In the genomic region with DNA sequence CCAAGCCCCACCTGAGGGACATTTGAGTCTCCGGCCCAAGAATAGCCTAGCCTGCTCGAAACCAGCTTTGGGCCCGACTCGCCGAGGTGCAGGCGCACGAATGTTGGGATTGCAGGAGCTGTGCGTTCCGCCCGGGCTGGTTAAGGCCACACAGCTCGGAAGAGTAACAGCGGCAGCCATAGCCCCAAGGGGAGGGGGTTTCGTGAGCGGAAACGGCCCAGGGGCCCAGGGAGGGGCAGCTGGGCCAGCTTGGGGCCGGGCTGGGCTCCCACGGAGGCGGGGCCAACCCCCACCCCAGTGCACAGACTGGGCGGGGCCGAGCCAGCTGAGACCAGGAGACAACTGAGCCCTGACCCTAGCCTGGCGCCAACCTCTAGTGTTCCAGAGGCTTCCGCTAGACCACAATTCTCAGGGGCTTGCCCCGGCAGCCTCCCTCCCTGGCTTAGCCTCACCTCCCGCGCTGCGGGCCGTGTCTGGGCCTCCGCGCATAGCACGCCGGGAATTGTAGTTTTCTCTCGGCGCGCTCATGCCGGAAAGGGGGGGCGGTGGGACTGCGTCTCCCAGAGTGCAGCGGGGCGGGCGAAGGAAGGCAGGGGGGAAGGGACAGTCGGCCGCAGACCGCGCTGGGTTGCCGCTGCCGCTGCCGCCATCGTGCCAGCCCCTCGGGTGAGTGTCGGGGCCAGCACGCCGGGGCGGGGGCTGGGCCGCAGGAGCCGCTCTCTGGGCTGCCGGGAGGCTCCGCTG, we compare ENCODE assay signal across 1 cellular context.
A peak's percentile ranks its signal among the peaks of the same experiment; 100 is the strongest.
TF ChIP-seq lines count a peak whose summit lies in the region.

TSS of gene NUTF2 (plus strand) at position 614 of the 744 bp plus-strand sequence. CDS start 18,198 bp downstream, outside the sequence.

TF ChIP-seq in HepG2, 621 proteins besides CTCF, POLR2A, EP300 and RAD21 (continued from another document and continues in another):
- TF ChIP-seq FOXP4 (CRISPR knock-in tag; IDR thresholded peaks at IDR 0.05) (peak; percentile 77), ZNF382 (CRISPR knock-in tag; IDR thresholded peaks at IDR 0.05; ENCODE audit: borderline replicate concordance) (no peak), TCF7 (IDR thresholded peaks at IDR 0.05; ENCODE audit: low read depth) (no peak), ZNF296 (CRISPR knock-in tag; conservative IDR thresholded peaks at IDR 0.05) (no peak), NFE2 (CRISPR knock-in tag; IDR thresholded peaks at IDR 0.05) (no peak), RFXAP (CRISPR knock-in tag; IDR thresholded peaks at IDR 0.05; ENCODE audit: borderline replicate concordance) (peak; percentile 73; the same call in 1 of the 2 replicates), ISX (CRISPR knock-in tag; conservative IDR thresholded peaks at IDR 0.05) (no peak), MAFK (conservative IDR thresholded peaks at IDR 0.05 in 1 of 2, IDR thresholded peaks at IDR 0.05 in 1 of 2; ENCODE audit: low read length in 2 of 2) (no peak), ZNF569 (CRISPR knock-in tag; IDR thresholded peaks at IDR 0.05; ENCODE audit: borderline replicate concordance) (peak; percentile 4; the same call in 1 of the 2 replicates), JUNB (CRISPR knock-in tag; IDR thresholded peaks at IDR 0.05; ENCODE audit: borderline replicate concordance) (no peak), ZNF850 (CRISPR knock-in tag; conservative IDR thresholded peaks at IDR 0.05) (peak; percentile 98; the same call in 1 of the 2 replicates), ZNF205 (CRISPR knock-in tag; IDR thresholded peaks at IDR 0.05) (peak; percentile 74; the same call in 1 of the 2 replicates), ZNF138 (CRISPR knock-in tag; IDR thresholded peaks at IDR 0.05; ENCODE audit: low read depth) (no peak), KAT7 (CRISPR knock-in tag; IDR thresholded peaks at IDR 0.05; ENCODE audit: borderline replicate concordance) (peak; percentile 86; the same call in 1 of the 2 replicates), ZNF503 (CRISPR knock-in tag; IDR thresholded peaks at IDR 0.05) (peak; percentile 73; the same call in 1 of the 2 replicates), SKI (IDR thresholded peaks at IDR 0.05; ENCODE audit: partially characterized antibody) (peak; percentile 98), KLF11 (CRISPR knock-in tag; IDR thresholded peaks at IDR 0.05) (0 out of 2 replicates have a peak, but pooled peaks have one; percentile 35), CREB1 (IDR thresholded peaks at IDR 0.05) (peak; percentile 77), CREB1 (CRISPR knock-in tag; IDR thresholded peaks at IDR 0.05) (peak; percentile 81; the same call in 1 of the 2 replicates), POLR2G (IDR thresholded peaks at IDR 0.05; ENCODE audit: low read depth, low read length) (peak; percentile 81), ZNF281 (CRISPR knock-in tag; IDR thresholded peaks at IDR 0.05; ENCODE audit: borderline replicate concordance) (peak; percentile 94), FUBP1 (CRISPR knock-in tag; IDR thresholded peaks at IDR 0.05; ENCODE audit: borderline replicate concordance) (no peak), ZNF441 (CRISPR knock-in tag; IDR thresholded peaks at IDR 0.05; ENCODE audit: borderline replicate concordance) (no peak)
- TF ChIP-seq, protein P1, sequence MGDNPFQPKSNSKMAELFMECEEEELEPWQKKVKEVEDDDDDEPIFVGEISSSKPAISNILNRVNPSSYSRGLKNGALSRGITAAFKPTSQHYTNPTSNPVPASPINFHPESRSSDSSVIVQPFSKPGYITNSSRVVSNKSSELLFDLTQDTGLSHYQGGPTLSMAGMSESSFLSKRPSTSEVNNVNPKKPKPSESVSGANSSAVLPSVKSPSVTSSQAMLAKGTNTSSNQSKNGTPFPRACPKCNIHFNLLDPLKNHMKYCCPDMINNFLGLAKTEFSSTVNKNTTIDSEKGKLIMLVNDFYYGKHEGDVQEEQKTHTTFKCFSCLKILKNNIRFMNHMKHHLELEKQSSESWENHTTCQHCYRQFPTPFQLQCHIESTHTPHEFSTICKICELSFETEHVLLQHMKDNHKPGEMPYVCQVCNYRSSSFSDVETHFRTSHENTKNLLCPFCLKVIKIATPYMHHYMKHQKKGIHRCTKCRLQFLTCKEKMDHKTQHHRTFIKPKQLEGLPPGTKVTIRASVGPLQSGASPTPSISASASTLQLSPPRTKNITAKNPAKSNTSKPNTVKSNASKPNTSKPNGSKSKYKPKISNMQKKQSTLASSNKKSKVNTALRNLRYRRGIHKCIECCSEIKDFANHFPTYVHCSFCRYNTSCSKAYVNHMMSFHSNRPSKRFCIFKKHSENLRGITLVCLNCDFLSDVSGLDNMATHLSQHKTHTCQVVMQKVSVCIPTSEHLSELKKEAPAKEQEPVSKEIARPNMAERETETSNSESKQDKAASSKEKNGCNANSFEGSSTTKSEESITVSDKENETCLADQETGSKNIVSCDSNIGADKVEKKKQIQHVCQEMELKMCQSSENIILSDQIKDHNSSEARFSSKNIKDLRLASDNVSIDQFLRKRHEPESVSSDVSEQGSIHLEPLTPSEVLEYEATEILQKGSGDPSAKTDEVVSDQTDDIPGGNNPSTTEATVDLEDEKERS (CRISPR knock-in tag; IDR thresholded peaks at IDR 0.05), result peak; percentile 77; the same call in 1 of the 2 replicates
- TF ChIP-seq, protein P2, sequence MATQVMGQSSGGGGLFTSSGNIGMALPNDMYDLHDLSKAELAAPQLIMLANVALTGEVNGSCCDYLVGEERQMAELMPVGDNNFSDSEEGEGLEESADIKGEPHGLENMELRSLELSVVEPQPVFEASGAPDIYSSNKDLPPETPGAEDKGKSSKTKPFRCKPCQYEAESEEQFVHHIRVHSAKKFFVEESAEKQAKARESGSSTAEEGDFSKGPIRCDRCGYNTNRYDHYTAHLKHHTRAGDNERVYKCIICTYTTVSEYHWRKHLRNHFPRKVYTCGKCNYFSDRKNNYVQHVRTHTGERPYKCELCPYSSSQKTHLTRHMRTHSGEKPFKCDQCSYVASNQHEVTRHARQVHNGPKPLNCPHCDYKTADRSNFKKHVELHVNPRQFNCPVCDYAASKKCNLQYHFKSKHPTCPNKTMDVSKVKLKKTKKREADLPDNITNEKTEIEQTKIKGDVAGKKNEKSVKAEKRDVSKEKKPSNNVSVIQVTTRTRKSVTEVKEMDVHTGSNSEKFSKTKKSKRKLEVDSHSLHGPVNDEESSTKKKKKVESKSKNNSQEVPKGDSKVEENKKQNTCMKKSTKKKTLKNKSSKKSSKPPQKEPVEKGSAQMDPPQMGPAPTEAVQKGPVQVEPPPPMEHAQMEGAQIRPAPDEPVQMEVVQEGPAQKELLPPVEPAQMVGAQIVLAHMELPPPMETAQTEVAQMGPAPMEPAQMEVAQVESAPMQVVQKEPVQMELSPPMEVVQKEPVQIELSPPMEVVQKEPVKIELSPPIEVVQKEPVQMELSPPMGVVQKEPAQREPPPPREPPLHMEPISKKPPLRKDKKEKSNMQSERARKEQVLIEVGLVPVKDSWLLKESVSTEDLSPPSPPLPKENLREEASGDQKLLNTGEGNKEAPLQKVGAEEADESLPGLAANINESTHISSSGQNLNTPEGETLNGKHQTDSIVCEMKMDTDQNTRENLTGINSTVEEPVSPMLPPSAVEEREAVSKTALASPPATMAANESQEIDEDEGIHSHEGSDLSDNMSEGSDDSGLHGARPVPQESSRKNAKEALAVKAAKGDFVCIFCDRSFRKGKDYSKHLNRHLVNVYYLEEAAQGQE (IDR thresholded peaks at IDR 0.05; ENCODE audit: borderline replicate concordance in 1 of 2, low read depth in 1 of 2, low read length in 2 of 2), result peak in 1 of 2 experiments; percentile 60; a peak in 1 of 4 replicates
- TF ChIP-seq, protein P3, sequence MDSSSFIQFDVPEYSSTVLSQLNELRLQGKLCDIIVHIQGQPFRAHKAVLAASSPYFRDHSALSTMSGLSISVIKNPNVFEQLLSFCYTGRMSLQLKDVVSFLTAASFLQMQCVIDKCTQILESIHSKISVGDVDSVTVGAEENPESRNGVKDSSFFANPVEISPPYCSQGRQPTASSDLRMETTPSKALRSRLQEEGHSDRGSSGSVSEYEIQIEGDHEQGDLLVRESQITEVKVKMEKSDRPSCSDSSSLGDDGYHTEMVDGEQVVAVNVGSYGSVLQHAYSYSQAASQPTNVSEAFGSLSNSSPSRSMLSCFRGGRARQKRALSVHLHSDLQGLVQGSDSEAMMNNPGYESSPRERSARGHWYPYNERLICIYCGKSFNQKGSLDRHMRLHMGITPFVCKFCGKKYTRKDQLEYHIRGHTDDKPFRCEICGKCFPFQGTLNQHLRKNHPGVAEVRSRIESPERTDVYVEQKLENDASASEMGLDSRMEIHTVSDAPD (CRISPR knock-in tag; IDR thresholded peaks at IDR 0.05), result peak; percentile 81; the same call in 1 of the 2 replicates
